32 cellular contexts compared by ENCODE assay signal in genomic region chr2:82307510-82307909, GRCh38.
"Had no signal": no experiment of that assay in that cellular context is flagged by ENCODE, and none has a peak within 500 bp of the region (broad histone marks: within the 10 kb centered on the region; RNA-seq: fewer than 3 reads in every experiment).

No MANE protein-coding gene starts in this region.

- H3K27me3 ChIP-seq: adrenal gland, ascending aorta, cardiac muscle cell had no signal

- ATAC-seq: activated CD8-positive, alpha-beta T cell treated with anti-CD3 and anti-CD28 coated beads for 36 hours; activated naive CD4-positive, alpha-beta T cell treated with anti-CD3 and anti-CD28 coated beads, Interleukin-2, amount 50 U/mL, for 72 hours; activated T-cell treated with anti-CD3 and anti-CD28 coated beads, Interleukin-2, amount 50 U/mL, for 4 hours; activated T-cell treated with anti-CD3 and anti-CD28 coated beads, Interleukin-2, amount 50 U/mL, for 72 hours; activated T-helper 17 cell treated with anti-CD3 and anti-CD28 coated beads, Interleukin-2, amount 50 U/mL, for 72 hours had no signal

- H3K4me1 ChIP-seq: adrenal gland, ascending aorta had no signal

- H3K36me3 ChIP-seq: adrenal gland, ascending aorta, cardiac muscle cell had no signal

- H3K27ac ChIP-seq: adrenal gland, ascending aorta, cardiac muscle cell, VCaP had no signal

- H3K9me3 ChIP-seq: adrenal gland, ascending aorta had no signal

- FAIRE-seq: bronchial epithelial cell, TTC549 had no signal

- H3K4me3 ChIP-seq: adrenal gland, ascending aorta, cardiac muscle cell had no signal

- DNase-seq: activated B cell treated with CpG ODN at 0.5 μM for 24 hours; activated CD4-positive, alpha-beta memory T cell treated with anti-CD3 and anti-CD28 coated beads for 36 hours; activated CD4-positive, alpha-beta T cell treated with anti-CD3 and anti-CD28 coated beads for 4 hours; activated CD4-positive, alpha-beta T cell treated with anti-CD3 and anti-CD28 coated beads, Interleukin-2, amount 10 ng/mL, durations not matched to agents 24 days and 14 days; activated CD4-positive, alpha-beta T cell treated with anti-CD3 and anti-CD28 coated beads, Interleukin-2, amount 50 U/mL, for 1 hour; activated CD4-positive, alpha-beta T cell treated with anti-CD3 and anti-CD28 coated beads, Interleukin-2, amount 50 U/mL, for 4 hours; activated CD4-positive, CD25-positive, alpha-beta regulatory T cell treated with anti-CD3 and anti-CD28 coated beads, Interleukin-2, amount 50 U/mL, for 72 hours; activated CD8-positive, alpha-beta memory T cell treated with anti-CD3 and anti-CD28 coated beads, Interleukin-2, amount 50 U/mL, for 4 hours; activated CD8-positive, alpha-beta T cell treated with anti-CD3 and anti-CD28 coated beads for 36 hours; activated effector memory CD4-positive, alpha-beta T cell treated with anti-CD3 and anti-CD28 coated beads, Interleukin-2, amount 50 U/mL, for 16 hours; activated gamma-delta T cell treated with Interleukin-2 at 50 U/mL for 16 hours; activated naive CD4-positive, alpha-beta T cell; activated naive CD4-positive, alpha-beta T cell treated with anti-CD3 and anti-CD28 coated beads for 36 hours; activated naive CD4-positive, alpha-beta T cell treated with anti-CD3 and anti-CD28 coated beads, Interleukin-2, amount 50 U/mL, for 16 hours; activated naive CD8-positive, alpha-beta T cell treated with anti-CD3 and anti-CD28 coated beads for 36 hours; activated T-cell treated with anti-CD3 and anti-CD28 coated beads for 4 hours; activated T-cell treated with anti-CD3 and anti-CD28 coated beads, Interleukin-2, amount 50 U/mL, for 1 hour; activated T-cell treated with anti-CD3 and anti-CD28 coated beads, Interleukin-2, amount 50 U/mL, for 4 hours; activated T-cell treated with anti-CD3 and anti-CD28 coated beads, Interleukin-2, amount 50 U/mL, for 72 hours; adrenal gland; amniotic stem cell; caudate nucleus; cerebellar nuclear complex; T-helper 2 cell; T-helper 9 cell had no signal
